In the genomic region with DNA sequence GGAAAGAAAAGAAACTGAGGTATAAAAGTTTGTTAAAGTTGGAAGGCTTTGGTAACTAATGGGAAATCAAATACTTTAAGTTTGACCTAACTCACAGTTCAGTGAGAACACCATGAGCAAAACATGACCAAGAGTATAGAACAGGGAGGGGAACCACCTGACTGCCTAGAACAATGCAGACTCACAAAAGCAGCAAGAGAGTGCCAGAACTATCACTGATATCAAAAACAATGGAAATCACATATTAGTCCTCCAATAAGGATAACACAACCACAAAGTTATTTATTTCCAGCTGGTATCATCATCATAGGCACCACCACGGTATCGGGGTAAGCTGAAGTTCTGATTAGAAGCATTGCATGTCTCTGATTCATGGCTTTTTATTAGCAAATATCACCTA, we compare ENCODE assay signal across 29 cellular contexts.
"Had no signal": no experiment of that assay in that cellular context is flagged by ENCODE, and none has a peak within 500 bp of the region (broad histone marks: within the 10 kb centered on the region; RNA-seq: fewer than 3 reads in every experiment).

No MANE protein-coding gene starts in this region.

- H3K27me3 ChIP-seq: esophagus squamous epithelium, gastroesophageal sphincter, heart right ventricle, sigmoid colon, transverse colon, upper lobe of right lung, uterus had no signal

- H3K4me1 ChIP-seq: esophagus squamous epithelium, gastroesophageal sphincter, heart right ventricle, parathyroid adenoma, prostate gland, sigmoid colon, upper lobe of right lung, uterus had no signal

- H3K36me3 ChIP-seq: esophagus squamous epithelium, gastroesophageal sphincter, heart right ventricle, prostate gland, sigmoid colon, transverse colon, upper lobe of right lung, uterus had no signal

- H3K27ac ChIP-seq: esophagus squamous epithelium, gastroesophageal sphincter, heart right ventricle, parathyroid adenoma, prostate gland, sigmoid colon, transverse colon, upper lobe of right lung, uterus had no signal

- H3K9me3 Mint-ChIP-seq: mesothelial cell of epicardium; naive B cell; natural killer cell treated with Interleukin-12 subunit alpha and Interleukin-12 subunit beta and Interleukin-15 and Interleukin-18, amount 100 ng/mL, for 72 hours; neural crest cell; stimulated activated naive B cell treated with anti-CD40 and anti-IgM and Interleukin-4, amounts not matched to agents 10 μg/mL and 1 μg/mL and 100 μg/mL, for 72 hours; stimulated activated naive CD8-positive, alpha-beta T cell treated with anti-CD3 and anti-CD28 coated beads, Interleukin-15, Interleukin-2, amounts not matched to agents 100 ng/mL and 50 ng/mL, for 24 hours had no signal

- H3K36me3 Mint-ChIP-seq: mesothelial cell of epicardium; naive B cell; natural killer cell treated with Interleukin-12 subunit alpha and Interleukin-12 subunit beta and Interleukin-15 and Interleukin-18, amount 100 ng/mL, for 72 hours; stimulated activated naive B cell treated with anti-CD40 and anti-IgM and Interleukin-4, amounts not matched to agents 10 μg/mL and 1 μg/mL and 100 μg/mL, for 72 hours had no signal

- H3K79me2 ChIP-seq: parathyroid adenoma had no signal

- ATAC-seq: gastroesophageal sphincter; left lobe of liver; mucosa of descending colon; natural killer cell treated with Interleukin-12 subunit alpha and Interleukin-12 subunit beta and Interleukin-15 and Interleukin-18, amount 100 ng/mL, for 72 hours; stimulated activated naive B cell treated with anti-CD40 and anti-IgM and Interleukin-4, amounts not matched to agents 10 μg/mL and 1 μg/mL and 100 μg/mL, for 72 hours; upper lobe of right lung had no signal

- H3K4me3 ChIP-seq: esophagus squamous epithelium, gastroesophageal sphincter, heart right ventricle, lung, mucosa of descending colon, prostate gland, sigmoid colon, transverse colon, upper lobe of right lung, uterus had no signal

- H3K9ac ChIP-seq: parathyroid adenoma had no signal

- FAIRE-seq: colon, endothelial cell of umbilical vein, islet of Langerhans had no signal

- H3K27ac Mint-ChIP-seq: mesothelial cell of epicardium; naive B cell; natural killer cell treated with Interleukin-12 subunit alpha and Interleukin-12 subunit beta and Interleukin-15 and Interleukin-18, amount 100 ng/mL, for 72 hours; stimulated activated naive B cell treated with anti-CD40 and anti-IgM and Interleukin-4, amounts not matched to agents 10 μg/mL and 1 μg/mL and 100 μg/mL, for 72 hours; stimulated activated naive CD8-positive, alpha-beta T cell treated with anti-CD3 and anti-CD28 coated beads, Interleukin-15, Interleukin-2, amounts not matched to agents 100 ng/mL and 50 ng/mL, for 24 hours had no signal

- H3K9me3 ChIP-seq: esophagus squamous epithelium, gastroesophageal sphincter, heart right ventricle, mucosa of descending colon, prostate gland, sigmoid colon, transverse colon, upper lobe of right lung, uterus had no signal

- H3K4me3 Mint-ChIP-seq: mesothelial cell of epicardium; naive B cell; natural killer cell treated with Interleukin-12 subunit alpha and Interleukin-12 subunit beta and Interleukin-15 and Interleukin-18, amount 100 ng/mL, for 72 hours; neural crest cell; stimulated activated naive B cell treated with anti-CD40 and anti-IgM and Interleukin-4, amounts not matched to agents 10 μg/mL and 1 μg/mL and 100 μg/mL, for 72 hours; stimulated activated naive CD8-positive, alpha-beta T cell treated with anti-CD3 and anti-CD28 coated beads, Interleukin-15, Interleukin-2, amounts not matched to agents 100 ng/mL and 50 ng/mL, for 24 hours had no signal

- DNase-seq: central memory CD4-positive, alpha-beta T cell; effector memory CD4-positive, alpha-beta T cell; erythroblast; esophagus squamous epithelium; foreskin fibroblast; glutamatergic neuron; heart right ventricle; hippocampal formation; mesenchymal stem cell; mucosa of descending colon; naive B cell; right cardiac atrium; sigmoid colon; stimulated activated naive B cell treated with anti-CD40 and anti-IgM and Interleukin-4, amounts not matched to agents 10 μg/mL and 1 μg/mL and 100 μg/mL, for 72 hours; transverse colon; upper lobe of right lung; uterus had no signal

- H2AFZ ChIP-seq: parathyroid adenoma had no signal

- H3K4me1 Mint-ChIP-seq: mesothelial cell of epicardium; naive B cell; neural crest cell; stimulated activated naive B cell treated with anti-CD40 and anti-IgM and Interleukin-4, amounts not matched to agents 10 μg/mL and 1 μg/mL and 100 μg/mL, for 72 hours had no signal
